In genomic region chr2:218029366-218030360, GRCh38 we compare ENCODE assay signal across 1 cellular context.
TF ChIP-seq lines count a peak whose summit lies in the region.

No MANE protein-coding gene starts in this region.

TF ChIP-seq in H1, 55 proteins besides CTCF, POLR2A, EP300 and RAD21:
- TF ChIP-seq SUZ12 (IDR thresholded peaks at IDR 0.05; ENCODE audit: low read length) (no peak), SIN3A (conservative IDR thresholded peaks at IDR 0.05 in 1 of 2, IDR thresholded peaks at IDR 0.05 in 1 of 2; ENCODE audit: low read depth in 1 of 2, low read length in 2 of 2) (no peak), SP4 (IDR thresholded peaks at IDR 0.05; ENCODE audit: low read length) (no peak), TEAD4 (IDR thresholded peaks at IDR 0.05; ENCODE audit: low read depth, low read length) (no peak), YY1 (IDR thresholded peaks at IDR 0.05; ENCODE audit: low read depth, low read length) (no peak), RFX5 (IDR thresholded peaks at IDR 0.05; ENCODE audit: borderline replicate concordance, low read depth, low read length) (no peak), USF2 (IDR thresholded peaks at IDR 0.05; ENCODE audit: low read length) (no peak), PHF8 (conservative IDR thresholded peaks at IDR 0.05; ENCODE audit: low read depth, low read length) (no peak), JUN (IDR thresholded peaks at IDR 0.05; ENCODE audit: low read depth, low read length) (no peak), SP1 (IDR thresholded peaks at IDR 0.05; ENCODE audit: low read depth, low read length) (no peak)
